ENCODE assay signal across 19 cellular contexts in the genomic region with DNA sequence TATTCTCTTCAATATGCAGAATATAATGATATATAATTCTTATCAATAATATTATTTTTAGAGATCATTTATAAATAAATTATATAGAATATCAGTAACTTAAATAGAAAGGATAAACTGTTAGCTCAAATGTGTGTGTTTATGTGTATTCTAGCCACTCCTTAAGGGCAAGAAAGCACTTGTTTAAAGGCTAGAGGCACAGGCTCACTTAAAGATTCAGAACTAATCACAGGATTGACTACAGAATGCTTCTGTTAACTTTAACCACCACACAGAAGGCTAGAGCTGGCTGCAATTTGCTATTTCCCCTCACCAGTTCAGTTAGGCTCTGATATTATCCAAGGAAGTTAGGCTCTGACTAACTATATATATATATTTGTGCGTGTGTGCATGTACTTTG.
DNase-seq lines count a peak whose midpoint lies in the region; ATAC-seq and TF ChIP-seq lines count a peak whose summit lies in the region.
"Had no signal": no experiment of that assay in that cellular context is flagged by ENCODE, and none has a peak within 500 bp of the region (broad histone marks: within the 10 kb centered on the region; RNA-seq: fewer than 3 reads in every experiment).

No MANE protein-coding gene starts in this region.

- no peaks in the 10 kb centered on the region for H4K20me1 ChIP-seq in MM.1S (ENCODE audit: insufficient read depth, low read length)
- H4K20me1 ChIP-seq: BLaER1 treated with 17β-estradiol and CSF1 and Interleukin-3, amounts not matched to agents 10 nM and 100 nM had no signal

- H3K27me3 ChIP-seq in foreskin keratinocyte (no peaks in the 10 kb centered on the region), suprapubic skin (no peaks in the 10 kb centered on the region), MM.1S (replicated peaks; ENCODE audit: insufficient read depth, low read length) (no peaks in the 10 kb centered on the region)
- H3K27me3 ChIP-seq: BLaER1 treated with 17β-estradiol and CSF1 and Interleukin-3, amounts not matched to agents 10 nM and 100 nM had no signal

- TF ChIP-seq POLR2A in suprapubic skin (IDR thresholded peaks at IDR 0.05), result no peak

- no peaks in the 10 kb centered on the region for H3K79me2 ChIP-seq in MM.1S (ENCODE audit: low read length)

- H3K9me3 ChIP-seq in suprapubic skin, result no peaks in the 10 kb centered on the region
- no peaks in the 10 kb centered on the region for H3K9me3 ChIP-seq in MM.1S (replicated peaks; ENCODE audit: insufficient read depth, low read length)
- H3K9me3 ChIP-seq: BLaER1 treated with 17β-estradiol and CSF1 and Interleukin-3, amounts not matched to agents 10 nM and 100 nM had no signal

- no peak overlapping the region for H3K4me2 ChIP-seq in MM.1S (ENCODE audit: low read depth, low read length)
- H3K4me2 ChIP-seq: BLaER1 treated with 17β-estradiol and CSF1 and Interleukin-3, amounts not matched to agents 10 nM and 100 nM; GM23338 had no signal

- no peaks in the 10 kb centered on the region for H3F3A ChIP-seq in MM.1S (ENCODE audit: insufficient read depth, low read length)

- H3K9me2 ChIP-seq in MM.1S (replicated peaks; ENCODE audit: insufficient read depth, low read length), result no peaks in the 10 kb centered on the region

- no peak overlapping the region for H3K27ac ChIP-seq in foreskin keratinocyte
- peak overlapping the region; percentile 15 for H3K27ac ChIP-seq in suprapubic skin
- no peak overlapping the region for H3K27ac ChIP-seq in MM.1S (ENCODE audit: low read length)
- H3K27ac ChIP-seq: BLaER1 treated with 17β-estradiol and CSF1 and Interleukin-3, amounts not matched to agents 10 nM and 100 nM; HL-60 had no signal

- H3K36me3 ChIP-seq in suprapubic skin, result peaks cover 20% of the 10 kb centered on the region
- H3K36me3 ChIP-seq in MM.1S (replicated peaks; ENCODE audit: insufficient read depth, low read length), result no peaks in the 10 kb centered on the region

- ATAC-seq in foreskin keratinocyte (peak; percentile 34), GM21515 (IDR thresholded peaks at IDR 0.05; ENCODE audit: unreplicated experiment) (no peak)
- ATAC-seq: GM23338, HepG2 had no signal

- H3K4me3 ChIP-seq in epithelial cell of esophagus (ENCODE audit: low read length), result no peak overlapping the region
- no peak overlapping the region for H3K4me3 ChIP-seq in suprapubic skin
- H3K4me3 ChIP-seq in MM.1S (ENCODE audit: low read length), result no peak overlapping the region
- H3K4me3 ChIP-seq: BLaER1 treated with 17β-estradiol and CSF1 and Interleukin-3, amounts not matched to agents 10 nM and 100 nM; GM23338 had no signal

- DNase-seq in HPDE6-E6E7 (ENCODE audit: extremely low spot score), result peak; percentile 12
- DNase-seq in epithelial cell of esophagus (ENCODE audit: low read depth), result peak; percentile 65
- peak in 1 of 2 donors; percentile 58 for DNase-seq in foreskin keratinocyte
- no peak for DNase-seq in suprapubic skin (ENCODE audit: low spot score in 2 of 2)
- no peak for DNase-seq in midbrain (lab: John Stamatoyannopoulos, UW)
- no peak for DNase-seq in MM.1S
- DNase-seq: CD4-positive, CD25-positive, alpha-beta regulatory T cell; CD8-positive, alpha-beta memory T cell; COR-L47; DMS 273 treated with DMSO at 0.1 percent for 48 hours; DMS53; DND-41; EL; HCEC 1CT had no signal

- no peak for TF ChIP-seq CTCF in epithelial cell of esophagus (IDR thresholded peaks at IDR 0.05; ENCODE audit: insufficient read depth, low read depth, low read length, missing control alignments)
- no peak for TF ChIP-seq CTCF in foreskin keratinocyte (conservative IDR thresholded peaks at IDR 0.05)
- no peak for TF ChIP-seq CTCF in suprapubic skin (IDR thresholded peaks at IDR 0.05)
- no peak for TF ChIP-seq CTCF in MM.1S (IDR thresholded peaks at IDR 0.05; ENCODE audit: low read length)

- H3K9ac ChIP-seq in MM.1S (ENCODE audit: low read length), result no peak overlapping the region
- H3K9ac ChIP-seq: BLaER1 treated with 17β-estradiol and CSF1 and Interleukin-3, amounts not matched to agents 10 nM and 100 nM had no signal

- WGBS in suprapubic skin, result 70% methylated on average over 1 of the region's 1 CpG

- no peak for TF ChIP-seq EP300 in suprapubic skin (IDR thresholded peaks at IDR 0.05)

- no peak overlapping the region for H2AFZ ChIP-seq in MM.1S (ENCODE audit: low read length)
- H2AFZ ChIP-seq: GM23338 had no signal

- H3K4me1 ChIP-seq in foreskin keratinocyte, result peaks cover 41% of the 10 kb centered on the region
- peaks cover 12% of the 10 kb centered on the region for H3K4me1 ChIP-seq in suprapubic skin
- H3K4me1 ChIP-seq in MM.1S (ENCODE audit: low read length), result no peaks in the 10 kb centered on the region
- H3K4me1 ChIP-seq: BLaER1 treated with 17β-estradiol and CSF1 and Interleukin-3, amounts not matched to agents 10 nM and 100 nM had no signal

Comparison
In these comparisons a context has a peak if more than half of its experiments do, and no peak if none do; other contexts are left out.
1. DNase-seq: peak in HPDE6-E6E7 (single experiment) and epithelial cell of esophagus (single experiment); none in suprapubic skin (0 of 2), midbrain (single experiment) and MM.1S (single experiment).